Comparison of ENCODE assay signal across 8 cellular contexts in genomic region chr19:47240996-47241918, GRCh38.
A peak's percentile ranks its signal among the peaks of the same experiment; 100 is the strongest.
DNase-seq lines count a peak whose midpoint lies in the region; ATAC-seq lines count a peak whose summit lies in the region.

No MANE protein-coding gene starts in this region.

- ATAC-seq in GM18861 (IDR thresholded peaks at IDR 0.05; ENCODE audit: unreplicated experiment): no peak
- no peak for ATAC-seq in GM19035 (IDR thresholded peaks at IDR 0.05; ENCODE audit: unreplicated experiment)

- DNase-seq in EH (ENCODE audit: low read depth) (peak; percentile 78), NCI-H1436 (lab: John Stamatoyannopoulos, UW) (peak; percentile 90), T47D (ENCODE audit: low read depth in 1 of 2, low spot score in 1 of 2) (peak; percentile 78 to 89), left kidney (ENCODE audit: low read depth, low spot score) (peak; percentile 89)
- peak; percentile 72 for DNase-seq in activated CD4-positive, CD25-positive, alpha-beta regulatory T cell treated with anti-CD3 and anti-CD28 coated beads, Interleukin-2, amount 50 U/mL, for 16 hours (ENCODE audit: low read depth, low spot score)
- peak; percentile 84 for DNase-seq in stimulated activated CD8-positive, alpha-beta memory T cell treated with anti-CD3 and anti-CD28 coated beads, Interleukin-12 subunit alpha, Interleukin-12 subunit beta, amount 100 ng/mL, for 1 hour (ENCODE audit: low read depth)

- in situ Hi-C loops in T47D (cut with HindIII; ENCODE audit: low pct_unique_long_range_greater_than_20kb, low sequenced_read_pairs): no loop called here
